ENCODE assay signal across 8 cellular contexts in the genomic region with DNA sequence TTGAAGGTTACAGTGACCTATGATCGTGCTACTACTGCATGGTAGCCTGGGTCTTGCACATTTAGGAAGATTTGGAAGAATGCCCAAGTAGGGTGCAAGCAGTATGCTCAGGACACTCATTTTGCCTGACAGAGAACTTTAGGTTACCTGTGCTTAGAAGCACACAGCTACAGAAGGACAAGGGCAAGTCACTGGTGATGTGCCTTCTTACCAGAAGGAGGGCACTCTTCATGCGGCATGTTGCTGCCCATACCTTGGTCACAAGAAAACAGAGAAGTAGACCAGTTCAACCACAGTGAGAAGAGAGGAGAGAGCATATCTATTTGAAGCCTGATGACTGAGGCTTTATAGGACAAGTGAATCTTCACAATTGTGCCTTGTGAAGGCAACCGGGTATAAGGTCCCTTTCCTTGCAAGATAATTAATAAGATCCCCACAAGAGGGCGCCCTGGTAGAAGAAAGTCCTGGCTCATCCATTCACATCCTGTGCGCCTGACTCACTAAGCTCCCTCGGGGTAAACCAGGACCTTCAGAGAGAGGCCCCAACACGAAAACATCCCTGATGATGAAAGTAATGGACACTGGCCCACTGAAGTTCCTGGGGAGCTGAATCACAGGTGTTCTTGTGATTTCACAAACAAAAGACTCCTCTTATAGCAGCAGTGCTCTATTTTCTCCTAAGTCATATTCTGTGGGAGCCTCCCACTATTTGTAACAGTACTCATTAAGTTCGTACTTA. TPM values are rescaled to one million over a fixed set of nuclear protein-coding genes. Genes with fewer than 3 reads are reported as not detected.
DNase-seq lines count a peak whose midpoint lies in the region; TF ChIP-seq lines count a peak whose summit lies in the region.

No MANE protein-coding gene starts in this region.

- no peak overlapping the region for H3K4ac ChIP-seq in trophoblast cell (ENCODE audit: low read depth, low read length)

- H4K8ac ChIP-seq in trophoblast cell (ENCODE audit: low read depth, low read length): no peak overlapping the region

- H3K4me3 ChIP-seq in Loucy (ENCODE audit: low read length, poor library complexity, severe bottlenecking): peak overlapping the region; percentile 29
- no peak overlapping the region for H3K4me3 ChIP-seq in SJCRH30
- H3K4me3 ChIP-seq in trophoblast cell (ENCODE audit: low read depth, low read length): no peak overlapping the region

- H3K79me1 ChIP-seq in trophoblast cell (ENCODE audit: low read length): no peaks in the 10 kb centered on the region

- TF ChIP-seq CTCF in Loucy (conservative IDR thresholded peaks at IDR 0.05; ENCODE audit: low read length) (peak; percentile 59), type B pancreatic cell (conservative IDR thresholded peaks at IDR 0.05) (peak; percentile 80)

- H2BK120ac ChIP-seq in trophoblast cell (ENCODE audit: insufficient read depth, low read length, poor library complexity): no peak overlapping the region

- no peaks in the 10 kb centered on the region for H4K20me1 ChIP-seq in Loucy (ENCODE audit: insufficient read depth, low read length, poor library complexity, severe bottlenecking)

- H2AK5ac ChIP-seq in trophoblast cell (ENCODE audit: low read length): no peak overlapping the region

- H3K14ac ChIP-seq in trophoblast cell (ENCODE audit: low read length): no peak overlapping the region

- peaks cover 28% of the 10 kb centered on the region for H3K4me1 Mint-ChIP-seq in type B pancreatic cell (ENCODE audit: unreplicated experiment)

- peak overlapping the region; percentile 71 for H3K4me2 ChIP-seq in Loucy (ENCODE audit: low read depth, low read length, poor library complexity, severe bottlenecking)
- H3K4me2 ChIP-seq in trophoblast cell (ENCODE audit: low read length): no peak overlapping the region

- no peak overlapping the region for H3K18ac ChIP-seq in trophoblast cell (ENCODE audit: low read length)

- H2BK12ac ChIP-seq in trophoblast cell (ENCODE audit: low read length): no peak overlapping the region

- DNase-seq in GDM1 (lab: John Stamatoyannopoulos, UW) (peak; percentile 73), H4 (ENCODE audit: low spot score) (peak; percentile 92), SJCRH30 (peak; percentile 73 to 92), glomerular visceral epithelial cell (ENCODE audit: extremely low spot score) (peak; percentile 93), trophoblast cell (peak; percentile 77 to 97), type B pancreatic cell (ENCODE audit: extremely low spot score, unreplicated experiment) (peak; percentile 75)
- DNase-seq in activated naive CD4-positive, alpha-beta T cell (lab: John Stamatoyannopoulos, UW): peak; percentile 9 to 33 (median 24)

- no peaks in the 10 kb centered on the region for H3K27me3 Mint-ChIP-seq in type B pancreatic cell

- no peak overlapping the region for H3K23ac ChIP-seq in trophoblast cell (ENCODE audit: low read length)

- no peaks in the 10 kb centered on the region for H3K36me3 Mint-ChIP-seq in type B pancreatic cell

- H4K12ac ChIP-seq in trophoblast cell (ENCODE audit: low read depth, low read length): no peak overlapping the region

- no peak overlapping the region for H4K91ac ChIP-seq in trophoblast cell (ENCODE audit: low read depth, low read length)

- no peak overlapping the region for H3K4me3 Mint-ChIP-seq in type B pancreatic cell

- no peaks in the 10 kb centered on the region for H3F3A ChIP-seq in Loucy (ENCODE audit: low read depth)

- H3K27ac Mint-ChIP-seq in type B pancreatic cell: no peak overlapping the region

- H3K27ac ChIP-seq in SJCRH30 (no peak overlapping the region), trophoblast cell (ENCODE audit: low read depth, low read length) (no peak overlapping the region)

- H2AFZ ChIP-seq in Loucy (ENCODE audit: low read length): peak overlapping the region; percentile 69
- H2AFZ ChIP-seq in trophoblast cell (ENCODE audit: insufficient read depth, low read length, poor library complexity): no peak overlapping the region

- H3K27me3 ChIP-seq in Loucy (ENCODE audit: insufficient read depth, low read length, poor library complexity, severe bottlenecking): no peaks in the 10 kb centered on the region
- no peaks in the 10 kb centered on the region for H3K27me3 ChIP-seq in SJCRH30
- no peaks in the 10 kb centered on the region for H3K27me3 ChIP-seq in trophoblast cell (ENCODE audit: insufficient read depth, low read length)

- WGBS in trophoblast cell (ENCODE audit: extremely low coverage, insufficient coverage, insufficient read length): no CpG with 5 or more reads among the region's 8 CpGs

- peaks cover 16% of the 10 kb centered on the region for H3K4me1 ChIP-seq in Loucy (ENCODE audit: insufficient read depth, low read length, poor library complexity, severe bottlenecking)
- no peaks in the 10 kb centered on the region for H3K4me1 ChIP-seq in SJCRH30
- peaks cover 2 to 4% of the 10 kb centered on the region in 2 experiments for H3K4me1 ChIP-seq in trophoblast cell (ENCODE audit: control insufficient read depth in 1 of 2, insufficient read depth in 2 of 2, low read length in 2 of 2)

- H3K9me2 ChIP-seq in Loucy (replicated peaks; ENCODE audit: low read depth, low read length): no peaks in the 10 kb centered on the region

- H3K79me2 ChIP-seq in Loucy (ENCODE audit: insufficient read depth, low read length) (no peaks in the 10 kb centered on the region), trophoblast cell (ENCODE audit: control insufficient read depth, insufficient read depth, low read length, poor library complexity) (no peaks in the 10 kb centered on the region)

- H3K9me3 ChIP-seq in Loucy (ENCODE audit: insufficient read depth, low read depth, low read length) (no peaks in the 10 kb centered on the region), SJCRH30 (replicated peaks) (no peaks in the 10 kb centered on the region), trophoblast cell (ENCODE audit: insufficient read depth, low read depth, low read length) (no peaks in the 10 kb centered on the region)

- peaks cover 6% of the 10 kb centered on the region for H3K9me3 Mint-ChIP-seq in type B pancreatic cell

- H3K36me3 ChIP-seq in Loucy (ENCODE audit: insufficient read depth, low read length) (no peaks in the 10 kb centered on the region), SJCRH30 (no peaks in the 10 kb centered on the region), trophoblast cell (ENCODE audit: control insufficient read depth in 1 of 2, insufficient read depth in 2 of 2, low read length in 2 of 2) (no peaks in the 10 kb centered on the region)

- no peak overlapping the region for H2BK5ac ChIP-seq in trophoblast cell (ENCODE audit: low read depth, low read length, poor library complexity)

- no peak overlapping the region for H3K9ac ChIP-seq in Loucy (ENCODE audit: low read depth, low read length, poor library complexity, severe bottlenecking)
- no peak overlapping the region for H3K9ac ChIP-seq in trophoblast cell (ENCODE audit: low read length)

RNA-seq across cellular contexts. Expression of a gene that starts 38.1 kb away (rescaled TPM):
- 67.1 and 91.0 TPM in 2 replicates for total RNA-seq in H4 (2014; rRNA removed; shearing (Covaris generic))
- total RNA-seq in SJCRH30 (2014; rRNA removed; shearing (Covaris generic)): 61.1 and 73.2 TPM in 2 replicates
- polyA plus RNA-seq in trophoblast cell (2013): 50.0 and 51.0 TPM in 2 replicates
- 39.1 and 56.6 TPM in 2 replicates for total RNA-seq in type B pancreatic cell (ENCODE audit: low replicate concordance)

Comparison
In these comparisons a context has a peak if more than half of its experiments do, and no peak if none do; other contexts are left out.
1. DNase-seq: peak in every context shown above with its lines; median percentile 93 in glomerular visceral epithelial cell; 92 in H4; 87 in trophoblast cell; 82 in SJCRH30; 75 in type B pancreatic cell; 73 in GDM1; 24 in activated naive CD4-positive, alpha-beta T cell.